8 cellular contexts compared by ENCODE assay signal in genomic region chr1:11804666-11805453, GRCh38. TPM values are rescaled to one million over a fixed set of nuclear protein-coding genes. Genes with fewer than 3 reads are reported as not detected.
DNase-seq lines count a peak whose midpoint lies in the region; ATAC-seq and TF ChIP-seq lines count a peak whose summit lies in the region.

No MANE protein-coding gene starts in this region.

- H3K36me3 ChIP-seq in fibroblast of lung (ENCODE audit: control insufficient read depth, insufficient read depth, low read length) (peaks cover 11% of the 10 kb centered on the region), neural progenitor cell (peaks cover 5% of the 10 kb centered on the region)

- POLR2A ChIA-PET in activated CD4-positive, alpha-beta memory T cell treated with anti-CD3 and anti-CD28 coated beads for 36 hours (lab: Charles Lee): interaction anchor here (3.1 kb wide), 1 partner anchor 104 kb away, joined by 26 read pairs; no protein-coding TSS in a partner anchor

- no peaks in the 10 kb centered on the region for H3K27me3 Mint-ChIP-seq in activated CD4-positive, alpha-beta memory T cell treated with anti-CD3 and anti-CD28 coated beads for 36 hours
- peaks cover 2% of the 10 kb centered on the region for H3K27me3 Mint-ChIP-seq in neural progenitor cell (ENCODE audit: insufficient read depth, low read depth)

- ATAC-seq in HG02938 (IDR thresholded peaks at IDR 0.05; ENCODE audit: unreplicated experiment): no peak
- ATAC-seq in GM18868 (IDR thresholded peaks at IDR 0.05; ENCODE audit: unreplicated experiment): no peak

- H2AFZ ChIP-seq in fibroblast of lung (ENCODE audit: low read length): no peak overlapping the region
- H2AFZ ChIP-seq in neural progenitor cell (replicated peaks): peak overlapping the region; percentile 85

- peaks cover 38% of the 10 kb centered on the region for H3F3A ChIP-seq in neural progenitor cell (ENCODE audit: low read depth)

- intact Hi-C loops in activated CD4-positive, alpha-beta memory T cell treated with anti-CD3 and anti-CD28 coated beads for 36 hours (cut with micrococcal nuclease): loop anchor here (5.0 kb wide), 3 partner anchors 68 to 372 kb away; partner anchors contain the start of genes AGTRAP, FBXO2 and FBXO44

- H3K4me2 ChIP-seq in fibroblast of lung (ENCODE audit: extremely low read depth, insufficient read depth, low read length) (peak overlapping the region; percentile 92), neural progenitor cell (peak overlapping the region; percentile 88)

- peaks cover 54% of the 10 kb centered on the region for H3K79me2 ChIP-seq in fibroblast of lung (ENCODE audit: control insufficient read depth, insufficient read depth, low read length)
- H3K79me2 ChIP-seq in neural progenitor cell (ENCODE audit: low read depth): peaks cover 49% of the 10 kb centered on the region

- peak overlapping the region; percentile 84 for H3K4me3 Mint-ChIP-seq in activated CD4-positive, alpha-beta memory T cell treated with anti-CD3 and anti-CD28 coated beads for 36 hours
- H3K4me3 Mint-ChIP-seq in neural progenitor cell: peak overlapping the region; percentile 96

- no peaks in the 10 kb centered on the region for H3K9me3 ChIP-seq in fibroblast of lung (ENCODE audit: control insufficient read depth, insufficient read depth, low read depth, low read length)
- no peaks in the 10 kb centered on the region for H3K9me3 ChIP-seq in neural progenitor cell (ENCODE audit: low read depth)

- no peak for TF ChIP-seq CTCF in fibroblast of lung (conservative IDR thresholded peaks at IDR 0.05 in 1 of 2, IDR thresholded peaks at IDR 0.05 in 1 of 2; ENCODE audit: low read depth in 1 of 2, low read length in 2 of 2)
- TF ChIP-seq CTCF in neural progenitor cell (IDR thresholded peaks at IDR 0.05): no peak

- CTCF ChIA-PET in activated CD4-positive, alpha-beta memory T cell treated with anti-CD3 and anti-CD28 coated beads for 36 hours (lab: Charles Lee): no interaction called here

- peak overlapping the region; percentile 88 for H3K27ac Mint-ChIP-seq in activated CD4-positive, alpha-beta memory T cell treated with anti-CD3 and anti-CD28 coated beads for 36 hours
- H3K27ac Mint-ChIP-seq in neural progenitor cell: no peak overlapping the region

- H3K27ac ChIP-seq in fibroblast of lung (ENCODE audit: insufficient read depth, low read length) (peak overlapping the region; percentile 92), neural progenitor cell (peak overlapping the region; percentile 40)

- H3K4me3 ChIP-seq in fibroblast of lung (replicated peaks in 1 of 4; ENCODE audit: control extremely low read depth in 1 of 4, insufficient read depth in 1 of 4, low read depth in 3 of 4, low read length in 4 of 4) (peak overlapping the region; percentile 45 to 87 (median 59)), neural progenitor cell (peak overlapping the region; percentile 78)

- peaks cover 51% of the 10 kb centered on the region for H3K4me1 Mint-ChIP-seq in activated CD4-positive, alpha-beta memory T cell treated with anti-CD3 and anti-CD28 coated beads for 36 hours (ENCODE audit: low read depth)
- H3K4me1 Mint-ChIP-seq in neural progenitor cell: peaks cover 60% of the 10 kb centered on the region

- H3K36me3 Mint-ChIP-seq in activated CD4-positive, alpha-beta memory T cell treated with anti-CD3 and anti-CD28 coated beads for 36 hours: peaks cover 12% of the 10 kb centered on the region
- peaks cover 12% of the 10 kb centered on the region for H3K36me3 Mint-ChIP-seq in neural progenitor cell

- DNase-seq in GM03348 (ENCODE audit: low spot score): peak; percentile 42
- DNase-seq in NCI-H146 (lab: John Stamatoyannopoulos, UW): peak; percentile 42
- peak; percentile 58 for DNase-seq in activated CD4-positive, alpha-beta memory T cell treated with anti-CD3 and anti-CD28 coated beads for 36 hours
- peak; percentile 63 to 74 for DNase-seq in fibroblast of lung (ENCODE audit: low read depth in 2 of 2)
- DNase-seq in neural progenitor cell (ENCODE audit: low spot score): peak; percentile 28
- DNase-seq in effector CD4-positive, alpha-beta T cell: no peak

- peak overlapping the region; percentile 83 for H3K9ac ChIP-seq in fibroblast of lung (ENCODE audit: insufficient read depth, low read length)
- peak overlapping the region; percentile 49 for H3K9ac ChIP-seq in neural progenitor cell

- H3K9me3 Mint-ChIP-seq in activated CD4-positive, alpha-beta memory T cell treated with anti-CD3 and anti-CD28 coated beads for 36 hours: no peaks in the 10 kb centered on the region
- no peaks in the 10 kb centered on the region for H3K9me3 Mint-ChIP-seq in neural progenitor cell

- H4K20me1 ChIP-seq in fibroblast of lung (ENCODE audit: control insufficient read depth, extremely low read depth, insufficient read depth, low read length): no peaks in the 10 kb centered on the region
- peaks cover 30% of the 10 kb centered on the region for H4K20me1 ChIP-seq in neural progenitor cell (ENCODE audit: low read depth)

- H3K27me3 ChIP-seq in fibroblast of lung (ENCODE audit: control insufficient read depth, insufficient read depth, low read length): no peaks in the 10 kb centered on the region
- no peaks in the 10 kb centered on the region for H3K27me3 ChIP-seq in neural progenitor cell

- H3K4me1 ChIP-seq in fibroblast of lung (ENCODE audit: control insufficient read depth, extremely low read depth, insufficient read depth, low read length) (peaks cover 7% of the 10 kb centered on the region), neural progenitor cell (peaks cover 40% of the 10 kb centered on the region)

RNA-seq across cellular contexts. Expression of gene MTHFR, which starts 0.9 kb away (rescaled TPM):
- 10 to 100 TPM; 12.8 to 13.3 TPM for total RNA-seq in activated CD4-positive, alpha-beta memory T cell treated with anti-CD3 and anti-CD28 coated beads for 36 hours
- total RNA-seq in fibroblast of lung: 56.5 and 87.4 TPM in 2 replicates
- 13.3 and 16.3 TPM in 2 replicates for polyA plus RNA-seq in fibroblast of lung
- 11.6 and 15.4 TPM in 2 replicates for polyA plus RNA-seq in fibroblast of lung (2012)
- 56.7 and 59.5 TPM in 2 replicates for polyA minus RNA-seq in fibroblast of lung (ENCODE audit: low replicate concordance)
- total RNA-seq in neural progenitor cell (ENCODE audit: low replicate concordance): 7.0 and 14.3 TPM in 2 replicates

RNA-seq across cellular contexts. Expression of gene CLCN6, which starts 1.1 kb away (rescaled TPM):
- total RNA-seq in activated CD4-positive, alpha-beta memory T cell treated with anti-CD3 and anti-CD28 coated beads for 36 hours: 10 to 100 TPM; 11.3 to 11.6 TPM
- total RNA-seq in fibroblast of lung (10.3 and 19.3 TPM in 2 replicates), neural progenitor cell (ENCODE audit: low replicate concordance) (10.3 and 15.6 TPM in 2 replicates)
- polyA plus RNA-seq in fibroblast of lung: 13.8 and 15.3 TPM in 2 replicates
- polyA plus RNA-seq in fibroblast of lung (2012): 11.1 and 12.9 TPM in 2 replicates
- 18.6 and 24.6 TPM in 2 replicates for polyA minus RNA-seq in fibroblast of lung (ENCODE audit: low replicate concordance)

RNA-seq across cellular contexts. Expression of gene NPPA, which starts 42.7 kb away (rescaled TPM):
- not detected for total RNA-seq in activated CD4-positive, alpha-beta memory T cell treated with anti-CD3 and anti-CD28 coated beads for 36 hours
- total RNA-seq in fibroblast of lung: not detected in 2 replicates
- not detected in 2 replicates for polyA plus RNA-seq in fibroblast of lung
- polyA plus RNA-seq in fibroblast of lung (2012): 0.17 and 0.25 TPM in 2 replicates
- not detected in 2 replicates for polyA minus RNA-seq in fibroblast of lung (ENCODE audit: low replicate concordance)
- not detected in 2 replicates for total RNA-seq in neural progenitor cell (ENCODE audit: low replicate concordance)

RNA-seq across cellular contexts. Expression of gene C1orf167, which starts 42.9 kb away (rescaled TPM):
- total RNA-seq in activated CD4-positive, alpha-beta memory T cell treated with anti-CD3 and anti-CD28 coated beads for 36 hours: not detected
- total RNA-seq in fibroblast of lung (0.99 and 1.3 TPM in 2 replicates), neural progenitor cell (ENCODE audit: low replicate concordance) (0.22 TPM in 1 of 2 replicates, not detected in the other)
- 0.28 and 0.39 TPM in 2 replicates for polyA plus RNA-seq in fibroblast of lung
- 0.38 and 1.5 TPM in 2 replicates for polyA plus RNA-seq in fibroblast of lung (2012)
- polyA minus RNA-seq in fibroblast of lung (ENCODE audit: low replicate concordance): 0.47 and 0.48 TPM in 2 replicates

RNA-seq across cellular contexts. Expression of gene NPPB, which starts 53.9 kb away (rescaled TPM):
- not detected for total RNA-seq in activated CD4-positive, alpha-beta memory T cell treated with anti-CD3 and anti-CD28 coated beads for 36 hours
- total RNA-seq in fibroblast of lung: not detected in 2 replicates
- not detected in 2 replicates for polyA plus RNA-seq in fibroblast of lung
- not detected in 2 replicates for polyA plus RNA-seq in fibroblast of lung (2012)
- polyA minus RNA-seq in fibroblast of lung (ENCODE audit: low replicate concordance): not detected in 2 replicates
- total RNA-seq in neural progenitor cell (ENCODE audit: low replicate concordance): not detected in 2 replicates
